8 cellular contexts compared by ENCODE assay signal in the genomic region with DNA sequence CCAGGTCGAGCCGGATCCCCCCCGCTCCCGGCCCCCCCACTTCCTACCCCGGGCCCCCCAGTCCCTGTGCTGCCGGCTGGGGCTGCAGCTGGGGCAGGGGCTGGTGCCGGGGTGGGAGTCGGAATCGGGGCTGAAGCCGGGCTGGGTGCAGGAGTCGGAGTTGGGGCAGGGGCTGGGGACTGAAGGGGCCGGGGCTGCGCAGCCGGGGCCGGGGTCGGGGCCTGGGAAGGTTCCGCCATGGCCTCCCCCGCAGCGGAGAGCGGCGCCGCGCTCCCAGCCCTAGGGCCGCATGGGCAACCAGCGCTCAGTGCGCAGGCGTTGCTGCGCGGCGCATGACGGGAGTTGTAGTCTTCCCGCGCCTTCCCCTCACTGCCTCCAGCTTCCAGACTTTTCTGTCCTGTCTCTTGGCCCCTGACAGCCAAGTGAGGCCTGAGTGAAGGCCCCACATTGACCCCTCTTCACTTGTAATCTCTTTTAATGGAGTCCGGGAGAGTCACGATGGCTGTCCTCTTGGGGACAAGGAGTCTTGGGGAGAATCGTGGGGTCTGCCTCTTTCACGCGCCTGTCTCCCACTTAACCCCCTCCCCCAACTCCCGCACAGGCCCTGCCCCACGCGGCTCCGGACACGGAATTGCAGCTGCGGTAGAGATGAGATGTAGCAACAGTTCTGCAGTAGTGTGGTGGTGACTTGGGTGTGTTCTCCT. TPM values are rescaled to one million over a fixed set of nuclear protein-coding genes. Genes with fewer than 3 reads are reported as not detected.
DNase-seq lines count a peak whose midpoint lies in the region; ATAC-seq and TF ChIP-seq lines count a peak whose summit lies in the region.

A gene (minus strand): TSS at position 302 of the 704 bp plus-strand sequence. CDS start 63 bp downstream, at position 239.

- peaks cover 6 to 17% (median 7%) of the 10 kb centered on the region in 4 donors for H3K36me3 ChIP-seq in liver (ENCODE audit: control insufficient read depth in 4 of 4, insufficient read depth in 3 of 4, low read depth in 1 of 4, low read length in 3 of 4)

- peak; percentile 69 for ATAC-seq in HG02981 (IDR thresholded peaks at IDR 0.05; ENCODE audit: unreplicated experiment)
- ATAC-seq in HG03521 (IDR thresholded peaks at IDR 0.05; ENCODE audit: unreplicated experiment), result no peak

- H3K27ac ChIP-seq in liver (ENCODE audit: low read depth in 1 of 2, low read length in 2 of 2), result peak within 1 kb of the TSS; percentile 79 to 81

- H3K4me3 ChIP-seq in GM12875 (ENCODE audit: low read depth, low read length) (peak within 1 kb of the TSS; percentile 54), liver (ENCODE audit: low read depth in 1 of 3, low read length in 3 of 3) (peak within 1 kb of the TSS; percentile 25 to 85 (median 61))

- no peaks in the 10 kb centered on the region for H3K27me3 ChIP-seq in liver (ENCODE audit: control insufficient read depth in 4 of 4, insufficient read depth in 4 of 4, low read length in 3 of 4)

- TF ChIP-seq RAD21 in liver (IDR thresholded peaks at IDR 0.05), result no peak

- H3K9me3 ChIP-seq in liver (ENCODE audit: control insufficient read depth in 4 of 4, low read length in 3 of 4), result no peaks in the 10 kb centered on the region

- no peak for TF ChIP-seq CTCF in GM12875 (IDR thresholded peaks at IDR 0.05; ENCODE audit: borderline replicate concordance, insufficient read depth, low read depth, low read length)
- TF ChIP-seq CTCF in liver (IDR thresholded peaks at IDR 0.05; ENCODE audit: low read depth, low read length, missing input control), result no peak

- WGBS in liver, result 7% methylated on average over 44 of the region's 44 CpGs

- H3K4me1 ChIP-seq in liver (ENCODE audit: control insufficient read depth in 4 of 4, insufficient read depth in 4 of 4, low read length in 3 of 4), result peaks cover 6 to 27% (median 19%) of the 10 kb centered on the region in 4 donors

- DNase-seq in NCI-H526 treated with DMSO at 0.1 percent for 48 hours (lab: John Stamatoyannopoulos, UW), result peak; percentile 51
- DNase-seq in activated CD4-positive, alpha-beta T cell treated with anti-CD3 and anti-CD28 coated beads, Interleukin-2, amount 50 U/mL, for 4 hours, result peak; percentile 67 to 72
- DNase-seq in dermis blood vessel endothelial cell, result peak; percentile 88
- DNase-seq in stimulated activated CD4-positive, alpha-beta T cell treated with anti-CD3 and anti-CD28 coated beads, Interleukin-2, amount 100 ng/mL, for 48 hours, result peak; percentile 69 to 75

- H3K9ac ChIP-seq in liver (ENCODE audit: low read depth in 1 of 2, low read length in 2 of 2), result peak within 1 kb of the TSS in 1 of 2 donors; percentile 3

TF ChIP-seq in liver, 16 proteins besides CTCF, POLR2A, EP300 and RAD21:
- TF ChIP-seq YY1 (IDR thresholded peaks at IDR 0.05), result peak; percentile 49
- TF ChIP-seq JUND (IDR thresholded peaks at IDR 0.05), result no peak

RNA-seq across cellular contexts. Expression of the gene that starts here (rescaled TPM):
- 10.2 and 15.4 TPM in 2 replicates for total RNA-seq in dermis blood vessel endothelial cell
- total RNA-seq in liver, result 10 to 100 TPM in 1 of 2 donors, 1 to 10 TPM in 1; 5.1 to 14.4 TPM
- polyA plus RNA-seq in liver, result 10 to 100 TPM in 1 of 2 donors, 1 to 10 TPM in 1; 7.4 to 11.7 TPM
